In genomic region chr2:143728498-143728897, GRCh38 we compare ENCODE assay signal across 13 cellular contexts.
"Had no signal": no experiment of that assay in that cellular context is flagged by ENCODE, and none has a peak within 500 bp of the region (broad histone marks: within the 10 kb centered on the region; RNA-seq: fewer than 3 reads in every experiment).

No MANE protein-coding gene starts in this region.

- H3K9me3 ChIP-seq: colonic mucosa, neutrophil, transverse colon had no signal

- ATAC-seq: activated CD4-positive, alpha-beta T cell treated with anti-CD3 and anti-CD28 coated beads for 36 hours; stimulated activated naive B cell treated with anti-CD40 and anti-IgM and Interleukin-4, amounts not matched to agents 10 μg/mL and 1 μg/mL and 100 μg/mL, for 72 hours had no signal

- H3K27me3 Mint-ChIP-seq: activated CD4-positive, alpha-beta T cell treated with anti-CD3 and anti-CD28 coated beads for 36 hours; stimulated activated naive B cell treated with anti-CD40 and anti-IgM and Interleukin-4, amounts not matched to agents 10 μg/mL and 1 μg/mL and 100 μg/mL, for 72 hours; T-cell had no signal

- H3K9me3 Mint-ChIP-seq: stimulated activated naive B cell treated with anti-CD40 and anti-IgM and Interleukin-4, amounts not matched to agents 10 μg/mL and 1 μg/mL and 100 μg/mL, for 72 hours; T-cell had no signal

- FAIRE-seq: astrocyte, endothelial cell of umbilical vein had no signal

- DNase-seq: activated CD4-positive, alpha-beta T cell treated with anti-CD3 and anti-CD28 coated beads for 36 hours; activated naive CD4-positive, alpha-beta T cell treated with Interleukin-2 at 50 U/mL for 16 hours; colonic mucosa; hippocampal formation; kidney glomerular epithelial cell; stimulated activated naive B cell treated with anti-CD40 and anti-IgM and Interleukin-4, amounts not matched to agents 10 μg/mL and 1 μg/mL and 100 μg/mL, for 72 hours; transverse colon had no signal

- H3K27ac Mint-ChIP-seq: activated CD4-positive, alpha-beta T cell treated with anti-CD3 and anti-CD28 coated beads for 36 hours; stimulated activated naive B cell treated with anti-CD40 and anti-IgM and Interleukin-4, amounts not matched to agents 10 μg/mL and 1 μg/mL and 100 μg/mL, for 72 hours had no signal

- H3K27ac ChIP-seq: cardiac muscle cell, colonic mucosa, transverse colon, VCaP had no signal

- H3K4me3 Mint-ChIP-seq: activated CD4-positive, alpha-beta T cell treated with anti-CD3 and anti-CD28 coated beads for 36 hours; stimulated activated naive B cell treated with anti-CD40 and anti-IgM and Interleukin-4, amounts not matched to agents 10 μg/mL and 1 μg/mL and 100 μg/mL, for 72 hours; T-cell had no signal

- H3K36me3 ChIP-seq: cardiac muscle cell, colonic mucosa, transverse colon had no signal

- H3K4me1 ChIP-seq: colonic mucosa, transverse colon had no signal

- H3K4me3 ChIP-seq: cardiac muscle cell, colonic mucosa, transverse colon had no signal

- H3K27me3 ChIP-seq: cardiac muscle cell, colonic mucosa, neutrophil, transverse colon had no signal
